ENCODE assay signal across 8 cellular contexts in the genomic region with DNA sequence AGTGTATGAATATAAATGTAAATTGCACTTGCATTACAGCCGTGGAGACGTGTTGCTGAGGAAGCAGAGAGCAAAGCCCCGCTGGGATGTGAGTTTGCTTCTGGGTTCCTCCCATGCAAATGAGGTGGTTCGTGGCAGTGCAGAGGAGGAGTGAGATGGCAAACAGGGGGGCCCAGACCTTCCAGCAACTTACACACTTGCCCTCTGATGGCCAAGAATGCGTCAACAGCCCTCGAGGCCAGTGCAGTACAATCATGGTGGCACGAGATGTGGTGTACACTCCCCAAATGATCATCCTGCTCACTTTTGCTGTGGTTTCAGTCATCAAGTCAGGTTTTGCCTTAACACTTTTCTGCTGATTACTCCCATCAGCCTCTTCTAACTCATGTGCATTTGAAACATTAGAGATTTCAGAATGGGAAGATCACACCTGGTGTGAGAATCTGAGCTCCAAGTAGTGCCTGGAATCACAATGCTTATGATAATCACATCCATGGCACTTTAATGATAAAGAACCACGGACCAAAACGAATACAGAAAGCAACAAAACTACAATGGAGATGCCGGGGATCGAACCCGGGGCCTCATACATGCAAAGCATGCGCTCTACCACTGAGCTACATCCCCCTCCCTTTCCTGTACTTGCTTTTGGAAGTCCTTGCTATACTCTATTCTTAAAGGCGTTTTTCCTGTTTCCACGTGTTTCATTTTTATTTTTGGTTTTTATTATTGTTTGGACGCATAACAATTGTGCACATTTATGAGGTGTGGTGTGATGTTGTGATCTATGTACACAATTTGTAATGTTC. TPM values are rescaled to one million over a fixed set of nuclear protein-coding genes. Genes with fewer than 3 reads are reported as not detected.
DNase-seq lines count a peak whose midpoint lies in the region; ATAC-seq and TF ChIP-seq lines count a peak whose summit lies in the region.

No MANE protein-coding gene starts in this region.

- H3K4me1 ChIP-seq in endocrine pancreas (ENCODE audit: control insufficient read depth, insufficient read depth, low read length) (peaks cover 16% of the 10 kb centered on the region), thoracic aorta (ENCODE audit: control insufficient read depth in 1 of 2, low read depth in 2 of 2) (peaks cover 29 to 46% of the 10 kb centered on the region in 2 donors)

- H3K9me3 Mint-ChIP-seq in activated CD4-positive, alpha-beta T cell treated with anti-CD3 and anti-CD28 coated beads, Interleukin-2, amount 10 ng/mL, durations not matched to agents 7 days and 5 days = no peaks in the 10 kb centered on the region
- H3K9me3 Mint-ChIP-seq in naive B cell = peaks cover 0 to 3% (median 0%) of the 10 kb centered on the region in 7 donors

- POLR2A ChIA-PET in AG04449 (lab: Yijun Ruan, JAX) = interaction anchor here (0.6 to 1.0 kb wide), 3 partner anchors 10 to 398 kb away, joined by 3 to 5 read pairs (median 3); no protein-coding TSS in a partner anchor
- POLR2A ChIA-PET in activated CD4-positive, alpha-beta T cell treated with anti-CD3 and anti-CD28 coated beads, Interleukin-2, amount 10 ng/mL, durations not matched to agents 7 days and 5 days (lab: Charles Lee) = no interaction called here

- DNase-seq in AG04449 (ENCODE audit: low read depth, low spot score) (no peak), naive B cell (peak; percentile 82), thoracic aorta (ENCODE audit: low spot score) (no peak), C1 segment of cervical spinal cord (lab: John Stamatoyannopoulos, UW) (no peak)
- peak; percentile 77 for DNase-seq in activated CD4-positive, alpha-beta T cell treated with anti-CD3 and anti-CD28 coated beads, Interleukin-2, amount 10 ng/mL, durations not matched to agents 7 days and 5 days

- H3K27ac ChIP-seq in thoracic aorta = peak overlapping the region; percentile 97 to 100

- H3K9me3 ChIP-seq in endocrine pancreas (ENCODE audit: control insufficient read depth, low read length) (no peaks in the 10 kb centered on the region), thoracic aorta (no peaks in the 10 kb centered on the region)

- H3K27me3 ChIP-seq in endocrine pancreas (ENCODE audit: control insufficient read depth, insufficient read depth, low read length) = no peaks in the 10 kb centered on the region
- no peaks in the 10 kb centered on the region for H3K27me3 ChIP-seq in thoracic aorta (replicated peaks; ENCODE audit: insufficient read depth)

- H3K36me3 ChIP-seq in endocrine pancreas (ENCODE audit: control insufficient read depth, insufficient read depth, low read length) (no peaks in the 10 kb centered on the region), thoracic aorta (no peaks in the 10 kb centered on the region)

- CTCF ChIA-PET in AG04449 (lab: Yijun Ruan, JAX) = interaction anchor here (1.2 to 6.1 kb wide), 2 partner anchors 16 to 19 kb away, joined by 9 to 38 read pairs; no protein-coding TSS in a partner anchor
- CTCF ChIA-PET in activated CD4-positive, alpha-beta T cell treated with anti-CD3 and anti-CD28 coated beads, Interleukin-2, amount 10 ng/mL, durations not matched to agents 7 days and 5 days (lab: Charles Lee) = interaction anchor here (0.6 to 10.6 kb wide), 3 partner anchors 15 to 111 kb away, joined by 3 to 122 read pairs (median 12); no protein-coding TSS in a partner anchor

- H3K4me1 Mint-ChIP-seq in activated CD4-positive, alpha-beta T cell treated with anti-CD3 and anti-CD28 coated beads, Interleukin-2, amount 10 ng/mL, durations not matched to agents 7 days and 5 days = peaks cover 61% of the 10 kb centered on the region
- peaks cover 56 to 82% (median 64%) of the 10 kb centered on the region in 3 donors for H3K4me1 Mint-ChIP-seq in naive B cell

- TF ChIP-seq CTCF in AG04449 (IDR thresholded peaks at IDR 0.05; ENCODE audit: insufficient read depth, low read length, missing control alignments) (no peak), thoracic aorta (IDR thresholded peaks at IDR 0.05) (no peak)

- H3K4me3 Mint-ChIP-seq in activated CD4-positive, alpha-beta T cell treated with anti-CD3 and anti-CD28 coated beads, Interleukin-2, amount 10 ng/mL, durations not matched to agents 7 days and 5 days = peak overlapping the region; percentile 62
- peak overlapping the region; percentile 63 to 98 (median 87) for H3K4me3 Mint-ChIP-seq in naive B cell

- no peak overlapping the region for H3K9ac ChIP-seq in endocrine pancreas (ENCODE audit: control insufficient read depth, insufficient read depth, low read length)

- peak overlapping the region; percentile 97 for H3K27ac Mint-ChIP-seq in activated CD4-positive, alpha-beta T cell treated with anti-CD3 and anti-CD28 coated beads, Interleukin-2, amount 10 ng/mL, durations not matched to agents 7 days and 5 days
- peak overlapping the region; percentile 95 to 100 (median 98) for H3K27ac Mint-ChIP-seq in naive B cell

- H3K36me3 Mint-ChIP-seq in activated CD4-positive, alpha-beta T cell treated with anti-CD3 and anti-CD28 coated beads, Interleukin-2, amount 10 ng/mL, durations not matched to agents 7 days and 5 days (ENCODE audit: low read depth) = no peaks in the 10 kb centered on the region
- H3K36me3 Mint-ChIP-seq in naive B cell = no peaks in the 10 kb centered on the region

- ATAC-seq in GM19328 (IDR thresholded peaks at IDR 0.05; ENCODE audit: unreplicated experiment) (peak; percentile 52), HG03442 (IDR thresholded peaks at IDR 0.05; ENCODE audit: unreplicated experiment) (peak; percentile 37), naive B cell (ENCODE audit: low read depth in 2 of 2) (peak; percentile 57 to 59), thoracic aorta (ENCODE audit: insufficient number of reproducible peaks, low FRiP score, low read depth) (no peak)

- H3K27me3 Mint-ChIP-seq in activated CD4-positive, alpha-beta T cell treated with anti-CD3 and anti-CD28 coated beads, Interleukin-2, amount 10 ng/mL, durations not matched to agents 7 days and 5 days = no peaks in the 10 kb centered on the region
- no peaks in the 10 kb centered on the region for H3K27me3 Mint-ChIP-seq in naive B cell

- H3K4me3 ChIP-seq in AG04449 (ENCODE audit: low read depth, low read length) (peak overlapping the region; percentile 52), endocrine pancreas (ENCODE audit: control insufficient read depth, insufficient read depth, low read length) (peak overlapping the region; percentile 84), thoracic aorta (peak overlapping the region; percentile 65)

RNA-seq across cellular contexts. Expression of a gene that starts 7.0 kb away (rescaled TPM):
- 100 to 1,000 TPM; 749 to 755 TPM for total RNA-seq in activated CD4-positive, alpha-beta T cell treated with anti-CD3 and anti-CD28 coated beads, Interleukin-2, amount 10 ng/mL, durations not matched to agents 7 days and 5 days
- 1,000 to 10,000 TPM in 5 of 6 donors, 100 to 1,000 TPM in 1; 741 to 1,939 (median 1,380) TPM for polyA plus RNA-seq in naive B cell (ENCODE audit: low read depth in 6 of 6)
- total RNA-seq in thoracic aorta = 1,000 to 10,000 TPM; 1,069 to 1,422 TPM

RNA-seq across cellular contexts. Expression of a gene that starts 57.7 kb away (rescaled TPM):
- 1 to 10 TPM; 5.3 to 6.2 TPM for total RNA-seq in activated CD4-positive, alpha-beta T cell treated with anti-CD3 and anti-CD28 coated beads, Interleukin-2, amount 10 ng/mL, durations not matched to agents 7 days and 5 days
- 10 to 100 TPM in 4 of 6 donors, 1 to 10 TPM in 2; 4.1 to 20.8 (median 12.1) TPM for polyA plus RNA-seq in naive B cell (ENCODE audit: low read depth in 6 of 6)
- total RNA-seq in thoracic aorta = 10 to 100 TPM in 1 of 2 donors, 1 to 10 TPM in 1; 8.8 to 13.1 TPM

Comparison
In these comparisons a context has a peak if more than half of its experiments do, and no peak if none do; other contexts are left out.
1. DNase-seq: peak in activated CD4-positive, alpha-beta T cell treated with anti-CD3 and anti-CD28 coated beads, Interleukin-2, amount 10 ng/mL, durations not matched to agents 7 days and 5 days (single experiment) and naive B cell (single experiment); none in AG04449 (single experiment), thoracic aorta (single experiment) and C1 segment of cervical spinal cord (0 of 14).
2. Peak in every context shown above with its lines, with median percentiles within 50 percentile points of each other: H3K4me3 ChIP-seq.